ENCODE assay signal across 19 cellular contexts in the genomic region with DNA sequence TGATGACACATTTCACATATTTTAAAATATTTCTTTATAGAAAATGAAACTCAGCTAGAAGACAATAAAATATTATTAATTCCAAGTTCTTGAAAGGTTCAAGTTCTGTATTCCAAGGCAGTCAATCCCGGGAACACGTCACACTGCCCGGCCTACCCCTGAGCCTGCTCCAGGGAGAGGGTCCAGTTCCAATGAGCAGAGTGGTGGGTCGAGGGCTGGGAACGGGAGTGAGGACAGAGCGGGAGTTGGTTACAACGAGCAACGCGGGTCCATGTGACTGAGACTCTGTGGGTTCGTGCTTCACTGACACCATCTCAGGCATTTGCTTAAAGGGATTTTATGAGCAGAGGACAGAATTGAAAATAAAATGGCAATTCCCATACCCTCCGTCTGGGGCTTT.
DNase-seq lines count a peak whose midpoint lies in the region; ATAC-seq, FAIRE-seq and TF ChIP-seq lines count a peak whose summit lies in the region.
"Had no signal": no experiment of that assay in that cellular context is flagged by ENCODE, and none has a peak within 500 bp of the region (broad histone marks: within the 10 kb centered on the region; RNA-seq: fewer than 3 reads in every experiment).

No MANE protein-coding gene starts in this region.

- peaks cover 5% of the 10 kb centered on the region for H3K36me3 Mint-ChIP-seq in nephron progenitor cell (ENCODE audit: low read depth)
- H3K36me3 Mint-ChIP-seq: CD14-positive monocyte; CD4-positive, alpha-beta memory T cell had no signal

- no peak for TF ChIP-seq POLR2A in heart left ventricle (IDR thresholded peaks at IDR 0.05)

- TF ChIP-seq CTCF in heart left ventricle (IDR thresholded peaks at IDR 0.05) (no peak), parathyroid adenoma (IDR thresholded peaks at IDR 0.05) (no peak), nephron progenitor cell (IDR thresholded peaks at IDR 0.05) (no peak)

- H3K4me1 Mint-ChIP-seq in nephron progenitor cell, result peaks cover 29% of the 10 kb centered on the region
- H3K4me1 Mint-ChIP-seq: CD14-positive monocyte; CD4-positive, alpha-beta memory T cell; GM23338; H9 had no signal

- H3K27me3 Mint-ChIP-seq in nephron progenitor cell (ENCODE audit: low read depth, poor library complexity), result peaks cover 19% of the 10 kb centered on the region
- H3K27me3 Mint-ChIP-seq: CD4-positive, alpha-beta memory T cell had no signal

- ATAC-seq in Right ventricle myocardium inferior (no peak), heart left ventricle (no peak)
- ATAC-seq: GM23338, HepG2 had no signal

- intact Hi-C loops in Right ventricle myocardium inferior (cut with DNase I), result no loop called here
- intact Hi-C loops in heart left ventricle (cut with DNase I), result no loop called here

- H3K36me3 ChIP-seq in heart left ventricle, result no peaks in the 10 kb centered on the region
- H3K36me3 ChIP-seq in parathyroid adenoma (ENCODE audit: control insufficient read depth, insufficient read depth, low read length), result no peaks in the 10 kb centered on the region
- H3K36me3 ChIP-seq in H7 (replicated peaks; ENCODE audit: control insufficient read depth, insufficient read depth, low read length), result no peaks in the 10 kb centered on the region

- peaks cover 29% of the 10 kb centered on the region for H3K9me3 Mint-ChIP-seq in nephron progenitor cell
- H3K9me3 Mint-ChIP-seq: CD4-positive, alpha-beta memory T cell had no signal

- peak; percentile 99 for FAIRE-seq in islet of Langerhans (lab: Jason Lieb, UNC)
- FAIRE-seq: GM12892, GM18507, HepG2 had no signal

- no peak overlapping the region for H3K4me3 ChIP-seq in heart left ventricle
- H3K4me3 ChIP-seq in parathyroid adenoma (ENCODE audit: low read depth, low read length), result no peak overlapping the region
- H3K4me3 ChIP-seq in H7 (ENCODE audit: insufficient read depth, low read depth, low read length), result no peak overlapping the region
- H3K4me3 ChIP-seq: BLaER1, GM23338 had no signal

- H2AFZ ChIP-seq in parathyroid adenoma, result peak overlapping the region; percentile 13
- H2AFZ ChIP-seq: GM23338 had no signal

- H3K9ac ChIP-seq in parathyroid adenoma, result no peak overlapping the region
- H3K9ac ChIP-seq: BLaER1 had no signal

- no peak overlapping the region for H3K4me3 Mint-ChIP-seq in nephron progenitor cell
- H3K4me3 Mint-ChIP-seq: CD14-positive monocyte; CD4-positive, alpha-beta memory T cell; GM23338; H9 had no signal

- peak; percentile 30 for DNase-seq in Right ventricle myocardium inferior (ENCODE audit: missing footprints)
- DNase-seq in heart left ventricle, result no peak
- no peak for DNase-seq in nephron progenitor cell
- DNase-seq in H7, result no peak
- no peak for DNase-seq in KG1 (lab: John Stamatoyannopoulos, UW)
- DNase-seq: 8988T; CD4-positive, alpha-beta memory T cell; DMS153; DMS79; GDM1; H9 had no signal

- no peaks in the 10 kb centered on the region for H3K4me1 ChIP-seq in heart left ventricle
- H3K4me1 ChIP-seq in parathyroid adenoma, result peaks cover 30% of the 10 kb centered on the region

- H3K79me2 ChIP-seq in parathyroid adenoma, result no peaks in the 10 kb centered on the region

- no peak overlapping the region for H3K4me2 ChIP-seq in parathyroid adenoma (ENCODE audit: low read length)
- H3K4me2 ChIP-seq: BLaER1, GM23338 had no signal

- H3K27ac Mint-ChIP-seq in nephron progenitor cell, result no peak overlapping the region
- H3K27ac Mint-ChIP-seq: CD14-positive monocyte, GM23338, H9 had no signal

- H3K27me3 ChIP-seq in heart left ventricle, result peaks cover 0 to 3% (median 0%) of the 10 kb centered on the region in 9 donors
- H3K27me3 ChIP-seq in parathyroid adenoma (ENCODE audit: control insufficient read depth, insufficient read depth, low read length), result no peaks in the 10 kb centered on the region
- H3K27me3 ChIP-seq in H7 (ENCODE audit: control insufficient read depth, insufficient read depth, low read length), result no peaks in the 10 kb centered on the region
- H3K27me3 ChIP-seq: BLaER1 had no signal

- H3K27ac ChIP-seq in heart left ventricle (no peak overlapping the region), parathyroid adenoma (no peak overlapping the region)
- H3K27ac ChIP-seq: BLaER1 had no signal

- H3K9me3 ChIP-seq in heart left ventricle (no peaks in the 10 kb centered on the region), parathyroid adenoma (ENCODE audit: control insufficient read depth, low read length) (no peaks in the 10 kb centered on the region)

- WGBS in heart left ventricle, 4 donors, result 88 to 92% (median 90%) methylated on average over 11 of the region's 11 CpGs
